1 cellular context compared by ENCODE assay signal in the genomic region with DNA sequence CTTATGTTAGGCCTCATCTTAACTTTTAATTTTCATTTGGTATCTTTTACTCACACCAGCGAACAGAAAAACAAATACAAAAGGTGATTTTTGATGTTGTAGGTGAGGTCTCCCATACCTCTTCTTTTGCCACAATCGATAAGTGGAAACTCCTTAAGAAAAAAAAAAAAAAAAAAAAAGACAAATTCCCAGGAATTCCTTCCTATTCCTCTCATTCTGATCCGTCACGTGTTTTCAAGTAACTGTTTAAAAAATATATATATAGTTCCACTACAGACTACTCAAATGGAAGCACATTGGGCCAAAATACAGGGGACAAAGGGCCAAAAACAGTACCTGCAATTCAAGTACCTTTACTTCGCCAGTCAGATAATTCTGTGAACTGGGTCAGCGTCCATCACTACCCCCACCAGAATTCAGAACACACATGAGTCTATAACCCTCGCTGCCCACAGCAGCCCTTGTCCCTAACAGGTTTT.
TF ChIP-seq lines count a peak whose summit lies in the region.

No MANE protein-coding gene starts in this region.

TF ChIP-seq in HepG2, 621 proteins besides CTCF, POLR2A, EP300 and RAD21:
- TF ChIP-seq ARID2 (CRISPR knock-in tag; IDR thresholded peaks at IDR 0.05; ENCODE audit: borderline replicate concordance) (no peak), NCOR1 (IDR thresholded peaks at IDR 0.05; ENCODE audit: borderline replicate concordance, low read length) (no peak), HNF4A (CRISPR knock-in tag; IDR thresholded peaks at IDR 0.05) (no peak), TEAD2 (CRISPR knock-in tag; IDR thresholded peaks at IDR 0.05) (no peak), SYNCRIP (IDR thresholded peaks at IDR 0.05; ENCODE audit: insufficient read depth, low read depth, low read length) (no peak)
- TF ChIP-seq, protein P1, sequence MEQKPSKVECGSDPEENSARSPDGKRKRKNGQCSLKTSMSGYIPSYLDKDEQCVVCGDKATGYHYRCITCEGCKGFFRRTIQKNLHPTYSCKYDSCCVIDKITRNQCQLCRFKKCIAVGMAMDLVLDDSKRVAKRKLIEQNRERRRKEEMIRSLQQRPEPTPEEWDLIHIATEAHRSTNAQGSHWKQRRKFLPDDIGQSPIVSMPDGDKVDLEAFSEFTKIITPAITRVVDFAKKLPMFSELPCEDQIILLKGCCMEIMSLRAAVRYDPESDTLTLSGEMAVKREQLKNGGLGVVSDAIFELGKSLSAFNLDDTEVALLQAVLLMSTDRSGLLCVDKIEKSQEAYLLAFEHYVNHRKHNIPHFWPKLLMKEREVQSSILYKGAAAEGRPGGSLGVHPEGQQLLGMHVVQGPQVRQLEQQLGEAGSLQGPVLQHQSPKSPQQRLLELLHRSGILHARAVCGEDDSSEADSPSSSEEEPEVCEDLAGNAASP (CRISPR knock-in tag; IDR thresholded peaks at IDR 0.05; ENCODE audit: borderline replicate concordance), result no peak
- TF ChIP-seq, protein P2, sequence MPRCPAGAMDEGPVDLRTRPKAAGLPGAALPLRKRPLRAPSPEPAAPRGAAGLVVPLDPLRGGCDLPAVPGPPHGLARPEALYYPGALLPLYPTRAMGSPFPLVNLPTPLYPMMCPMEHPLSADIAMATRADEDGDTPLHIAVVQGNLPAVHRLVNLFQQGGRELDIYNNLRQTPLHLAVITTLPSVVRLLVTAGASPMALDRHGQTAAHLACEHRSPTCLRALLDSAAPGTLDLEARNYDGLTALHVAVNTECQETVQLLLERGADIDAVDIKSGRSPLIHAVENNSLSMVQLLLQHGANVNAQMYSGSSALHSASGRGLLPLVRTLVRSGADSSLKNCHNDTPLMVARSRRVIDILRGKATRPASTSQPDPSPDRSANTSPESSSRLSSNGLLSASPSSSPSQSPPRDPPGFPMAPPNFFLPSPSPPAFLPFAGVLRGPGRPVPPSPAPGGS (CRISPR knock-in tag; IDR thresholded peaks at IDR 0.05), result no peak
- TF ChIP-seq, protein P3, sequence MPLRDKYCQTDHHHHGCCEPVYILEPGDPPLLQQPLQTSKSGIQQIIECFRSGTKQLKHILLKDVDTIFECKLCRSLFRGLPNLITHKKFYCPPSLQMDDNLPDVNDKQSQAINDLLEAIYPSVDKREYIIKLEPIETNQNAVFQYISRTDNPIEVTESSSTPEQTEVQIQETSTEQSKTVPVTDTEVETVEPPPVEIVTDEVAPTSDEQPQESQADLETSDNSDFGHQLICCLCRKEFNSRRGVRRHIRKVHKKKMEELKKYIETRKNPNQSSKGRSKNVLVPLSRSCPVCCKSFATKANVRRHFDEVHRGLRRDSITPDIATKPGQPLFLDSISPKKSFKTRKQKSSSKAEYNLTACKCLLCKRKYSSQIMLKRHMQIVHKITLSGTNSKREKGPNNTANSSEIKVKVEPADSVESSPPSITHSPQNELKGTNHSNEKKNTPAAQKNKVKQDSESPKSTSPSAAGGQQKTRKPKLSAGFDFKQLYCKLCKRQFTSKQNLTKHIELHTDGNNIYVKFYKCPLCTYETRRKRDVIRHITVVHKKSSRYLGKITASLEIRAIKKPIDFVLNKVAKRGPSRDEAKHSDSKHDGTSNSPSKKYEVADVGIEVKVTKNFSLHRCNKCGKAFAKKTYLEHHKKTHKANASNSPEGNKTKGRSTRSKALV (CRISPR knock-in tag; IDR thresholded peaks at IDR 0.05), result no peak
